Comparison of ENCODE assay signal across 8 cellular contexts in genomic region chr11:118608268-118609214, GRCh38. TPM values are rescaled to one million over a fixed set of nuclear protein-coding genes. Genes with fewer than 3 reads are reported as not detected.
DNase-seq lines count a peak whose midpoint lies in the region; ATAC-seq, FAIRE-seq and TF ChIP-seq lines count a peak whose summit lies in the region.

No MANE protein-coding gene starts in this region.

- H3K27me3 Mint-ChIP-seq in activated naive CD8-positive, alpha-beta T cell treated with anti-CD3 and anti-CD28 coated beads for 36 hours = peaks cover 12% of the 10 kb centered on the region

- no peak for ATAC-seq in GM21737 (IDR thresholded peaks at IDR 0.05; ENCODE audit: unreplicated experiment)

- DNase-seq in H54 (ENCODE audit: insufficient read length, low spot score) (peak; percentile 57), cardiac septum (ENCODE audit: low spot score) (peak; percentile 85), trophoblast cell (peak; percentile 57 to 70), tibial nerve (ENCODE audit: low spot score in 2 of 2) (peak; percentile 48 to 65), NCI-H1105 treated with DMSO at 0.1 percent for 48 hours (lab: John Stamatoyannopoulos, UW) (no peak)
- DNase-seq in activated naive CD8-positive, alpha-beta T cell treated with anti-CD3 and anti-CD28 coated beads for 36 hours = peak; percentile 73

- H2AK5ac ChIP-seq in trophoblast cell (ENCODE audit: low read length) = peak overlapping the region; percentile 32

- H2AFZ ChIP-seq in SU-DHL-6 (ENCODE audit: low read depth, low read length, severe bottlenecking) = peak overlapping the region; percentile 24
- H2AFZ ChIP-seq in trophoblast cell (ENCODE audit: insufficient read depth, low read length, poor library complexity) = no peak overlapping the region

- H3K36me3 ChIP-seq in SU-DHL-6 (ENCODE audit: low read length) (no peaks in the 10 kb centered on the region), trophoblast cell (ENCODE audit: control insufficient read depth in 1 of 2, insufficient read depth in 2 of 2, low read length in 2 of 2) (no peaks in the 10 kb centered on the region), tibial nerve (peaks cover 0 to 4% (median 0%) of the 10 kb centered on the region in 3 donors)

- H3K79me1 ChIP-seq in trophoblast cell (ENCODE audit: low read length) = peaks cover 5% of the 10 kb centered on the region

- no peak overlapping the region for H2BK120ac ChIP-seq in trophoblast cell (ENCODE audit: insufficient read depth, low read length, poor library complexity)

- no peaks in the 10 kb centered on the region for H3K36me3 Mint-ChIP-seq in activated naive CD8-positive, alpha-beta T cell treated with anti-CD3 and anti-CD28 coated beads for 36 hours

- H2BK12ac ChIP-seq in trophoblast cell (ENCODE audit: low read length) = no peak overlapping the region

- peak in 1 of 2 donors; percentile 67 for TF ChIP-seq EP300 in tibial nerve (IDR thresholded peaks at IDR 0.05)

- peak overlapping the region; percentile 30 for H3K18ac ChIP-seq in trophoblast cell (ENCODE audit: low read length)

- H2BK5ac ChIP-seq in trophoblast cell (ENCODE audit: low read depth, low read length, poor library complexity) = no peak overlapping the region

- no peaks in the 10 kb centered on the region for H3K9me3 Mint-ChIP-seq in activated naive CD8-positive, alpha-beta T cell treated with anti-CD3 and anti-CD28 coated beads for 36 hours

- H3K14ac ChIP-seq in trophoblast cell (ENCODE audit: low read length) = peak overlapping the region; percentile 41

- H3K9me2 ChIP-seq in SU-DHL-6 (replicated peaks; ENCODE audit: insufficient read depth, low read length) = no peaks in the 10 kb centered on the region

- TF ChIP-seq POLR2A in H54 (IDR thresholded peaks at IDR 0.05; ENCODE audit: low read depth, low read length) (peak; percentile 25; the same call in 1 of the 2 replicates), tibial nerve (IDR thresholded peaks at IDR 0.05) (peak in 1 of 2 donors; percentile 68)

- no peak for TF ChIP-seq CTCF in SU-DHL-6 (IDR thresholded peaks at IDR 0.05; ENCODE audit: insufficient read depth, low read length, poor library complexity, severe bottlenecking)
- no peak for TF ChIP-seq CTCF in tibial nerve (IDR thresholded peaks at IDR 0.05)

- H3K27ac ChIP-seq in SU-DHL-6 (ENCODE audit: low read depth, low read length) (no peak overlapping the region), trophoblast cell (ENCODE audit: low read depth, low read length) (no peak overlapping the region), tibial nerve (peak overlapping the region; percentile 98 to 99 (median 98))

- intact Hi-C loops in cardiac septum (cut with DNase I) = loop anchor here (5.0 kb wide), 2 partner anchors 49 to 184 kb away; partner anchors contain the start of gene DDX6

- no peaks in the 10 kb centered on the region for H3K9me3 ChIP-seq in SU-DHL-6 (ENCODE audit: insufficient read depth, low read length)
- H3K9me3 ChIP-seq in trophoblast cell (ENCODE audit: insufficient read depth, low read depth, low read length) = peaks cover 8% of the 10 kb centered on the region
- no peaks in the 10 kb centered on the region for H3K9me3 ChIP-seq in tibial nerve

- no peak overlapping the region for H4K8ac ChIP-seq in trophoblast cell (ENCODE audit: low read depth, low read length)

- H3K9ac ChIP-seq in SU-DHL-6 (ENCODE audit: low read length) = peak overlapping the region; percentile 32; the same call in 1 of the 2 replicates
- H3K9ac ChIP-seq in trophoblast cell (ENCODE audit: low read length) = no peak overlapping the region

- H3K27ac Mint-ChIP-seq in activated naive CD8-positive, alpha-beta T cell treated with anti-CD3 and anti-CD28 coated beads for 36 hours = peak overlapping the region; percentile 68

- no peaks in the 10 kb centered on the region; the same call in 1 of the 2 replicates for H3K27me3 ChIP-seq in SU-DHL-6 (ENCODE audit: low read length)
- H3K27me3 ChIP-seq in trophoblast cell (ENCODE audit: insufficient read depth, low read length) = peaks cover 30% of the 10 kb centered on the region
- H3K27me3 ChIP-seq in tibial nerve = no peaks in the 10 kb centered on the region

- H3K4me1 ChIP-seq in trophoblast cell (ENCODE audit: control insufficient read depth in 1 of 2, insufficient read depth in 2 of 2, low read length in 2 of 2) (peaks cover 30 to 38% of the 10 kb centered on the region in 2 experiments), tibial nerve (peaks cover 0 to 85% (median 70%) of the 10 kb centered on the region in 4 donors)

- H3K4ac ChIP-seq in trophoblast cell (ENCODE audit: low read depth, low read length) = no peak overlapping the region

- peak overlapping the region; percentile 49 for H3K4me2 ChIP-seq in SU-DHL-6 (ENCODE audit: low read depth, low read length, poor library complexity, severe bottlenecking)
- H3K4me2 ChIP-seq in trophoblast cell (ENCODE audit: low read length) = peak overlapping the region; percentile 89

- peaks cover 4% of the 10 kb centered on the region; the same call in 1 of the 2 replicates for H3F3A ChIP-seq in SU-DHL-6 (ENCODE audit: insufficient read depth)

- peaks cover 20% of the 10 kb centered on the region for H3K4me1 Mint-ChIP-seq in activated naive CD8-positive, alpha-beta T cell treated with anti-CD3 and anti-CD28 coated beads for 36 hours

- FAIRE-seq in H54 (lab: Jason Lieb, UNC) = no peak

- no CpG with 5 or more reads among the region's 78 CpGs for WGBS in trophoblast cell (ENCODE audit: extremely low coverage, insufficient coverage, insufficient read length)
- 12 to 14% methylated on average over 33 to 51 of the region's 78 CpGs for WGBS in tibial nerve, 2 donors

- H3K79me2 ChIP-seq in SU-DHL-6 (ENCODE audit: insufficient read depth, low read length) (no peaks in the 10 kb centered on the region), trophoblast cell (ENCODE audit: control insufficient read depth, insufficient read depth, low read length, poor library complexity) (no peaks in the 10 kb centered on the region)

- peak overlapping the region; percentile 5 for H3K23ac ChIP-seq in trophoblast cell (ENCODE audit: low read length)

- H3K4me3 ChIP-seq in SU-DHL-6 (ENCODE audit: insufficient read depth, low read length, poor library complexity, severe bottlenecking) (peak overlapping the region; percentile 29), trophoblast cell (ENCODE audit: low read depth, low read length) (peak overlapping the region; percentile 68), tibial nerve (peak overlapping the region; percentile 59 to 86 (median 72))

- H3K4me3 Mint-ChIP-seq in activated naive CD8-positive, alpha-beta T cell treated with anti-CD3 and anti-CD28 coated beads for 36 hours = peak overlapping the region; percentile 69

- peak overlapping the region; percentile 51 for H4K12ac ChIP-seq in trophoblast cell (ENCODE audit: low read depth, low read length)

- no peaks in the 10 kb centered on the region for H4K20me1 ChIP-seq in SU-DHL-6 (ENCODE audit: low read depth, low read length)

- H4K91ac ChIP-seq in trophoblast cell (ENCODE audit: low read depth, low read length) = no peak overlapping the region

RNA-seq across cellular contexts. Expression of gene PHLDB1, which starts 1.1 kb away (rescaled TPM):
- total RNA-seq in activated naive CD8-positive, alpha-beta T cell treated with anti-CD3 and anti-CD28 coated beads for 36 hours = 1 to 10 TPM; 2.9 to 3.0 TPM
- 155 TPM for total RNA-seq in cardiac septum
- polyA plus RNA-seq in trophoblast cell (2013) = 22.5 and 22.6 TPM in 2 replicates
- total RNA-seq in tibial nerve = 100 to 1,000 TPM; 299 to 365 (median 323) TPM

RNA-seq across cellular contexts. Expression of gene ARCN1, which starts 36.3 kb away (rescaled TPM):
- total RNA-seq in activated naive CD8-positive, alpha-beta T cell treated with anti-CD3 and anti-CD28 coated beads for 36 hours = 100 to 1,000 TPM; 141 to 150 TPM
- 118 TPM for total RNA-seq in cardiac septum
- 246 and 250 TPM in 2 replicates for polyA plus RNA-seq in trophoblast cell (2013)
- 10 to 100 TPM; 74.3 to 94.8 (median 88.5) TPM for total RNA-seq in tibial nerve

RNA-seq across cellular contexts. Expression of gene IFT46, which starts 42.8 kb away (rescaled TPM):
- 10 to 100 TPM; 22.2 to 24.1 TPM for total RNA-seq in activated naive CD8-positive, alpha-beta T cell treated with anti-CD3 and anti-CD28 coated beads for 36 hours
- total RNA-seq in cardiac septum (24.0 TPM), tibial nerve (10 to 100 TPM; 30.3 to 44.4 (median 35.4) TPM)
- polyA plus RNA-seq in trophoblast cell (2013) = 11.9 and 13.7 TPM in 2 replicates

Comparison
In these comparisons a context has a peak if more than half of its experiments do, and no peak if none do; other contexts are left out.
1. H3K27ac ChIP-seq: peak in tibial nerve (4 of 4); none in SU-DHL-6 (single experiment) and trophoblast cell (single experiment).
2. RNA of gene PHLDB1, which starts 1.1 kb away (total RNA-seq): 299 to 365 TPM in tibial nerve and 155 TPM in cardiac septum (single experiment); 2.9 to 3.0 TPM in activated naive CD8-positive, alpha-beta T cell treated with anti-CD3 and anti-CD28 coated beads for 36 hours; every median in the first group is over 10 times any median in the second.
3. Peak in every context shown above with its lines, with median percentiles within 50 percentile points of each other: H3K4me3 ChIP-seq.